In genomic region chr19:48455171-48455907, GRCh38 we compare ENCODE assay signal across 27 cellular contexts. TPM values are rescaled to one million over a fixed set of nuclear protein-coding genes. Genes with fewer than 3 reads are reported as not detected.
DNase-seq lines count a peak whose midpoint lies in the region; TF ChIP-seq lines count a peak whose summit lies in the region.
"Had no signal": no experiment of that assay in that cellular context is flagged by ENCODE, and none has a peak within 500 bp of the region (broad histone marks: within the 10 kb centered on the region; RNA-seq: fewer than 3 reads in every experiment).

Gene KCNJ14, plus strand, starts transcription at chr19:48455574. Its CDS starts 6,151 bp downstream, at chr19:48461725.

- POLR2A ChIA-PET in activated CD4-positive, alpha-beta T cell treated with anti-CD3 and anti-CD28 coated beads, Interleukin-2, amount 10 ng/mL, durations not matched to agents 7 days and 5 days (lab: Charles Lee): no interaction called here

- no peak within 1 kb of the TSS for H3K4me2 ChIP-seq in osteoblast (ENCODE audit: insufficient read depth, low read length)
- H3K4me2 ChIP-seq: PC-9 had no signal

- H4K20me1 ChIP-seq in osteoblast (ENCODE audit: insufficient read depth, low read length): peaks cover 13% of the 10 kb centered on the region

- peaks cover 16% of the 10 kb centered on the region for H3K36me3 Mint-ChIP-seq in activated CD4-positive, alpha-beta T cell treated with anti-CD3 and anti-CD28 coated beads, Interleukin-2, amount 10 ng/mL, durations not matched to agents 7 days and 5 days (ENCODE audit: low read depth)
- H3K36me3 Mint-ChIP-seq in endodermal cell (ENCODE audit: low read depth): peaks cover 46% of the 10 kb centered on the region

- H3K4me3 Mint-ChIP-seq in activated CD4-positive, alpha-beta T cell treated with anti-CD3 and anti-CD28 coated beads, Interleukin-2, amount 10 ng/mL, durations not matched to agents 7 days and 5 days: no peak within 1 kb of the TSS
- H3K4me3 Mint-ChIP-seq in endodermal cell: no peak within 1 kb of the TSS
- H3K4me3 Mint-ChIP-seq: brain; CD4-positive, alpha-beta memory T cell; mesothelial cell of epicardium; natural killer cell treated with Interleukin-12 subunit alpha and Interleukin-12 subunit beta and Interleukin-15 and Interleukin-18, amount 100 ng/mL, for 72 hours; stimulated activated naive CD8-positive, alpha-beta T cell treated with anti-CD3 and anti-CD28 coated beads, Interleukin-15, Interleukin-2, amounts not matched to agents 100 ng/mL and 50 ng/mL, for 24 hours had no signal

- H3K27me3 ChIP-seq in endodermal cell (ENCODE audit: control insufficient read depth, insufficient read depth, low read length, poor library complexity, severe bottlenecking) (no peaks in the 10 kb centered on the region), osteoblast (ENCODE audit: insufficient read depth, low read length) (no peaks in the 10 kb centered on the region)
- H3K27me3 ChIP-seq: adrenal gland, left lung had no signal

- WGBS in endodermal cell (ENCODE audit: insufficient coverage in 1 of 2, insufficient read length in 1 of 2), 2 experiments: 93 to 98% methylated on average over 11 to 16 of the region's 16 CpGs

- peak within 1 kb of the TSS; percentile 58 for H3K27ac Mint-ChIP-seq in activated CD4-positive, alpha-beta T cell treated with anti-CD3 and anti-CD28 coated beads, Interleukin-2, amount 10 ng/mL, durations not matched to agents 7 days and 5 days
- peak within 1 kb of the TSS; percentile 64 for H3K27ac Mint-ChIP-seq in endodermal cell
- H3K27ac Mint-ChIP-seq: mesothelial cell of epicardium; stimulated activated naive CD8-positive, alpha-beta T cell treated with anti-CD3 and anti-CD28 coated beads, Interleukin-15, Interleukin-2, amounts not matched to agents 100 ng/mL and 50 ng/mL, for 24 hours had no signal

- no peak within 1 kb of the TSS for H3K4me3 ChIP-seq in endodermal cell (ENCODE audit: low read length)
- no peak within 1 kb of the TSS for H3K4me3 ChIP-seq in osteoblast (ENCODE audit: insufficient read depth, low read length)
- H3K4me3 ChIP-seq: adrenal gland, left lung, PC-9, thoracic aorta had no signal

- no peak for DNase-seq in activated CD4-positive, alpha-beta T cell treated with anti-CD3 and anti-CD28 coated beads, Interleukin-2, amount 10 ng/mL, durations not matched to agents 7 days and 5 days
- DNase-seq in activated CD4-positive, alpha-beta T cell treated with anti-CD3 and anti-CD28 coated beads for 4 hours: no peak
- DNase-seq in HUDEP-2 (lab: John Stamatoyannopoulos, UW; ENCODE audit: unreplicated experiment in 76 of 76) (peak in 39 of 76 experiments; percentile 8 to 64 (median 36)), endodermal cell (peak; percentile 35), osteoblast (ENCODE audit: insufficient read length, low spot score, missing footprints) (peak; percentile 80), occipital lobe (lab: John Stamatoyannopoulos, UW) (no peak), Ammon's horn (ENCODE audit: low spot score) (no peak), mesenteric fat pad (ENCODE audit: low spot score) (no peak)
- DNase-seq: 8988T; activated CD4-positive, alpha-beta T cell treated with anti-CD3 and anti-CD28 coated beads, Interleukin-2, amount 50 U/mL, for 1 hour; CD4-positive, alpha-beta memory T cell; GOT3; NCI-H1048; NCI-H1694; NCI-H2171; NCI-H524; PC-9; SHP77; stimulated activated CD4-positive, alpha-beta T cell treated with anti-CD3 and anti-CD28 coated beads, Interleukin-15, amount 100 ng/mL, for 24 hours had no signal

- no peaks in the 10 kb centered on the region for H3K9me3 ChIP-seq in endodermal cell (ENCODE audit: control insufficient read depth, low read length)
- H3K9me3 ChIP-seq in osteoblast (ENCODE audit: low read depth, low read length): no peaks in the 10 kb centered on the region
- H3K9me3 ChIP-seq: adrenal gland, left lung, thoracic aorta had no signal

- H3K79me2 ChIP-seq in osteoblast (ENCODE audit: insufficient read depth, low read length): peaks cover 12% of the 10 kb centered on the region

- TF ChIP-seq CTCF in endodermal cell (conservative IDR thresholded peaks at IDR 0.05): no peak
- TF ChIP-seq CTCF in osteoblast (IDR thresholded peaks at IDR 0.05; ENCODE audit: extremely low read depth, low read depth, low read length): no peak

- CTCF ChIA-PET in activated CD4-positive, alpha-beta T cell treated with anti-CD3 and anti-CD28 coated beads, Interleukin-2, amount 10 ng/mL, durations not matched to agents 7 days and 5 days (lab: Charles Lee): interaction anchor here (0.5 kb wide), 1 partner anchor 51 kb away, joined by 4 read pairs; no protein-coding TSS in a partner anchor

- no peak within 1 kb of the TSS for H2AFZ ChIP-seq in osteoblast (ENCODE audit: low read length)
- H2AFZ ChIP-seq: PC-9 had no signal

- H3K27me3 Mint-ChIP-seq in activated CD4-positive, alpha-beta T cell treated with anti-CD3 and anti-CD28 coated beads, Interleukin-2, amount 10 ng/mL, durations not matched to agents 7 days and 5 days: no peaks in the 10 kb centered on the region
- no peaks in the 10 kb centered on the region for H3K27me3 Mint-ChIP-seq in endodermal cell (ENCODE audit: insufficient read depth)
- H3K27me3 Mint-ChIP-seq: brain; CD4-positive, alpha-beta memory T cell; natural killer cell treated with Interleukin-12 subunit alpha and Interleukin-12 subunit beta and Interleukin-15 and Interleukin-18, amount 100 ng/mL, for 72 hours; stimulated activated naive CD8-positive, alpha-beta T cell treated with anti-CD3 and anti-CD28 coated beads, Interleukin-15, Interleukin-2, amounts not matched to agents 100 ng/mL and 50 ng/mL, for 24 hours had no signal

- no peaks in the 10 kb centered on the region for H3K9me3 Mint-ChIP-seq in activated CD4-positive, alpha-beta T cell treated with anti-CD3 and anti-CD28 coated beads, Interleukin-2, amount 10 ng/mL, durations not matched to agents 7 days and 5 days
- no peaks in the 10 kb centered on the region for H3K9me3 Mint-ChIP-seq in endodermal cell
- H3K9me3 Mint-ChIP-seq: brain; CD4-positive, alpha-beta memory T cell; mesothelial cell of epicardium; natural killer cell treated with Interleukin-12 subunit alpha and Interleukin-12 subunit beta and Interleukin-15 and Interleukin-18, amount 100 ng/mL, for 72 hours; stimulated activated naive CD8-positive, alpha-beta T cell treated with anti-CD3 and anti-CD28 coated beads, Interleukin-15, Interleukin-2, amounts not matched to agents 100 ng/mL and 50 ng/mL, for 24 hours had no signal

- no peaks in the 10 kb centered on the region for H3K4me1 ChIP-seq in endodermal cell (ENCODE audit: control insufficient read depth, insufficient read depth, low read length)
- H3K4me1 ChIP-seq in osteoblast (ENCODE audit: insufficient read depth, low read length): no peaks in the 10 kb centered on the region
- H3K4me1 ChIP-seq: adrenal gland, left lung had no signal

- no peak within 1 kb of the TSS for H3K27ac ChIP-seq in endodermal cell (ENCODE audit: low read depth, low read length)
- H3K27ac ChIP-seq in osteoblast (ENCODE audit: low read depth, low read length): no peak within 1 kb of the TSS
- H3K27ac ChIP-seq: adrenal gland, HL-60, left lung, PC-9, thoracic aorta had no signal

- no peak within 1 kb of the TSS for H3K9ac ChIP-seq in endodermal cell (ENCODE audit: extremely low read depth, low read length, poor library complexity, severe bottlenecking)

- H3K36me3 ChIP-seq in endodermal cell (ENCODE audit: control insufficient read depth, insufficient read depth, low read length) (peaks cover 48% of the 10 kb centered on the region), osteoblast (ENCODE audit: insufficient read depth, low read length) (peaks cover 35% of the 10 kb centered on the region)

- H3K4me1 Mint-ChIP-seq in activated CD4-positive, alpha-beta T cell treated with anti-CD3 and anti-CD28 coated beads, Interleukin-2, amount 10 ng/mL, durations not matched to agents 7 days and 5 days: peaks cover 2% of the 10 kb centered on the region
- H3K4me1 Mint-ChIP-seq in endodermal cell: no peaks in the 10 kb centered on the region
- H3K4me1 Mint-ChIP-seq: mesothelial cell of epicardium had no signal

RNA-seq across cellular contexts. Expression of gene KCNJ14, which starts in this region (rescaled TPM):
- total RNA-seq in activated CD4-positive, alpha-beta T cell treated with anti-CD3 and anti-CD28 coated beads, Interleukin-2, amount 10 ng/mL, durations not matched to agents 7 days and 5 days: 1 to 10 TPM in 1 of 2 experiments, under 1 TPM in 1; 0.87 to 1.0 TPM
- total RNA-seq in endodermal cell (1 to 10 TPM in 1 of 2 donors, under 1 TPM in 1; 0.73 to 1.1 TPM), osteoblast (0.59 and 0.72 TPM in 2 replicates), occipital lobe (0.47 TPM), mesenteric fat pad (1.0 TPM)
- polyA plus RNA-seq in endodermal cell (2013, experiment 1 of 2): 0.43 TPM
- 0.62 TPM for polyA plus RNA-seq in endodermal cell (2013, experiment 2 of 2)

Comparison
In these comparisons a context has a peak if more than half of its experiments do, and no peak if none do; other contexts are left out.
1. Peak in DNase-seq in osteoblast; RNA of the gene not detected or under 1 TPM.
2. DNase-seq: peak in HUDEP-2 (39 of 76) and endodermal cell (single experiment); none in activated CD4-positive, alpha-beta T cell treated with anti-CD3 and anti-CD28 coated beads, Interleukin-2, amount 10 ng/mL, durations not matched to agents 7 days and 5 days (single experiment), activated CD4-positive, alpha-beta T cell treated with anti-CD3 and anti-CD28 coated beads for 4 hours (0 of 2), occipital lobe (single experiment), Ammon's horn (single experiment) and mesenteric fat pad (single experiment).